29 cellular contexts compared by ENCODE assay signal in the genomic region with DNA sequence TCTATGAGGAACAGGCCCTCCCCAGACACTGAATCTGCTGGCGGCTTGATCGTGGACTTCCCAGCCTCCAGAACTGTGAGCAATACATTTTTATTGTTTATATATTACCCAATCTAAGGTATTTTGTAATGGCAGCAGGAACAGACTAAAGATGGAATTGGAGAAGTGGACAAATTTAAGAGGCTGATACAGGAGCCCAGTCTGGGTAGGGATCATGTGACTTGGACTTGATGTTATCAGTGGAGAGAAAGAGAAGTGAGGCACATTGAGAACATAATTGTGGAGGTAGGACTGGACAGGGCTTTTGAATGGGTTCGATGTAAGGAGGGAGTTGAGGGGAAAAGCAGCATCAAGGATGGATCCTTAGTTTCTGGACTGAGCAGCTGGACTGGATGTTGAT.
DNase-seq lines count a peak whose midpoint lies in the region; ATAC-seq, FAIRE-seq and TF ChIP-seq lines count a peak whose summit lies in the region.
"Had no signal": no experiment of that assay in that cellular context is flagged by ENCODE, and none has a peak within 500 bp of the region (broad histone marks: within the 10 kb centered on the region; RNA-seq: fewer than 3 reads in every experiment).

No MANE protein-coding gene starts in this region.

- intact Hi-C loops in HepG2 (cut with micrococcal nuclease; ENCODE audit: unreplicated experiment), result no loop called here
- intact Hi-C loops in right lobe of liver (cut with DNase I), result no loop called here
- intact Hi-C loops in sigmoid colon (cut with DNase I), result no loop called here

- no peaks in the 10 kb centered on the region for H3K36me3 Mint-ChIP-seq in immature natural killer cell
- H3K36me3 Mint-ChIP-seq: CD14-positive monocyte, IgD-negative memory B cell had no signal

- no peak overlapping the region for H2AFZ ChIP-seq in HepG2 (ENCODE audit: low read length)

- TF ChIP-seq POLR2A in HepG2 (IDR thresholded peaks at IDR 0.05; ENCODE audit: insufficient read depth in 1 of 2, low read depth in 2 of 2, low read length in 2 of 2) (no peak), right lobe of liver (IDR thresholded peaks at IDR 0.05) (no peak), sigmoid colon (IDR thresholded peaks at IDR 0.05) (no peak)

- TF ChIP-seq EP300 in HepG2 (IDR thresholded peaks at IDR 0.05; ENCODE audit: low read depth in 2 of 2, low read length in 2 of 2) (no peak), HepG2 (CRISPR knock-in tag; IDR thresholded peaks at IDR 0.05; ENCODE audit: borderline replicate concordance) (no peak), sigmoid colon (IDR thresholded peaks at IDR 0.05) (no peak)

- H3K27me3 Mint-ChIP-seq in immature natural killer cell (ENCODE audit: low read depth in 3 of 3), result peaks cover 0 to 16% (median 11%) of the 10 kb centered on the region in 3 donors

- in situ Hi-C loops in HepG2 (cut with HindIII; ENCODE audit: extremely low pct_ligation_motif_present, low pct_unique_long_range_greater_than_20kb), result no loop called here

- H3K4me3 ChIP-seq in HepG2 (replicated peaks in 1 of 3; ENCODE audit: insufficient read depth in 1 of 3, low read depth in 2 of 3, low read length in 3 of 3) (no peak overlapping the region), right lobe of liver (no peak overlapping the region), sigmoid colon (no peak overlapping the region)

- H3K4me3 Mint-ChIP-seq in immature natural killer cell, result no peak overlapping the region
- H3K4me3 Mint-ChIP-seq: B cell, CD14-positive monocyte, IgD-negative memory B cell had no signal

- H3K9me3 Mint-ChIP-seq in immature natural killer cell, result no peaks in the 10 kb centered on the region

- H3K4me1 Mint-ChIP-seq in immature natural killer cell, result no peaks in the 10 kb centered on the region

- CTCF ChIA-PET in HepG2 (lab: Yijun Ruan, JAX; ENCODE audit: low intra/inter-chr PET ratio, low total read pairs), result no interaction called here

- no peak overlapping the region for H3K27ac Mint-ChIP-seq in immature natural killer cell
- H3K27ac Mint-ChIP-seq: B cell had no signal

- H3K4me2 ChIP-seq in HepG2 (ENCODE audit: low read depth, low read length), result no peak overlapping the region

- TF ChIP-seq CTCF in HepG2 (CRISPR knock-in tag; IDR thresholded peaks at IDR 0.05) (no peak), right lobe of liver (IDR thresholded peaks at IDR 0.05) (no peak), sigmoid colon (IDR thresholded peaks at IDR 0.05) (no peak)

- ATAC-seq in HepG2, result no peak
- ATAC-seq in right lobe of liver, result no peak
- ATAC-seq: SK-N-SH treated with all-trans-retinoic acid at 6 μM for 48 hours had no signal

- H3K9ac ChIP-seq in HepG2 (ENCODE audit: insufficient read depth, low read depth, low read length), result no peak overlapping the region

- H3K27me3 ChIP-seq in HepG2 (ENCODE audit: control insufficient read depth in 1 of 2, insufficient read depth in 2 of 2, low read length in 2 of 2) (peaks cover 0 to 15% of the 10 kb centered on the region in 2 experiments; a peak in 2 of 5 replicates), right lobe of liver (no peaks in the 10 kb centered on the region), sigmoid colon (peaks cover 0 to 20% (median 5%) of the 10 kb centered on the region in 3 donors)

- no peak for DNase-seq in HepG2 (ENCODE audit: low spot score)
- no peak for DNase-seq in right lobe of liver
- DNase-seq in NOMO-1 (lab: John Stamatoyannopoulos, UW; ENCODE audit: unreplicated experiment in 2 of 2), result peak; percentile 41 to 68
- peak; percentile 92 for DNase-seq in SIG-M5 treated with dmso at 0.1 percent for 504 hours (lab: John Stamatoyannopoulos, UW; ENCODE audit: unreplicated experiment)
- no peak for DNase-seq in HuH-7 (ENCODE audit: low spot score)
- DNase-seq in sigmoid colon, result no peak
- no peak for DNase-seq in stimulated activated CD4-positive, alpha-beta T cell treated with anti-CD3 and anti-CD28 coated beads, Interleukin-2, amount 100 ng/mL, for 48 hours
- no peak for DNase-seq in immature natural killer cell
- DNase-seq: COR-L47, DMS 273 treated with DMSO at 0.1 percent for 48 hours, GOT3, HCEC 1CT, Kasumi-1, MM.1S, NCI-H1694, NCI-H2081, NCI-H2171, NCI-H345, NCI-H524, NCI-H82, SHP77 treated with DMSO at 0.1 percent for 48 hours, T-helper 1 cell had no signal

- H3K36me3 ChIP-seq in HepG2 (replicated peaks in 1 of 2; ENCODE audit: control insufficient read depth in 1 of 2, insufficient read depth in 2 of 2, low read length in 2 of 2), result no peaks in the 10 kb centered on the region
- H3K36me3 ChIP-seq in right lobe of liver, result no peaks in the 10 kb centered on the region
- H3K36me3 ChIP-seq in sigmoid colon, result no peaks in the 10 kb centered on the region

- H3K4me1 ChIP-seq in HepG2 (ENCODE audit: insufficient read depth, low read length) (no peaks in the 10 kb centered on the region), right lobe of liver (no peaks in the 10 kb centered on the region), sigmoid colon (peaks cover 0 to 4% (median 3%) of the 10 kb centered on the region in 4 donors)

- POLR2A ChIA-PET in HepG2 (lab: Yijun Ruan, JAX), result no interaction called here

- H3K9me3 ChIP-seq in HepG2 (ENCODE audit: low read length), result no peaks in the 10 kb centered on the region
- H3K9me3 ChIP-seq in right lobe of liver, result no peaks in the 10 kb centered on the region
- H3K9me3 ChIP-seq in sigmoid colon, result no peaks in the 10 kb centered on the region

- WGBS in HepG2 (ENCODE audit: low lambda C conversion rate), result 7% methylated on average over 3 of the region's 3 CpGs
- WGBS in right lobe of liver (ENCODE audit: insufficient coverage, low coverage, low lambda C conversion rate, missing lambda C conversion rate), result 73% methylated on average over 3 of the region's 3 CpGs
- WGBS in sigmoid colon, 2 donors, result 84 to 85% methylated on average over 3 of the region's 3 CpGs

- no TSS peak for BruUV-seq in HepG2 (replicated peaks; lab: Mats Ljungman, UMichigan)

- peaks cover 2% of the 10 kb centered on the region; the same call in 1 of the 2 replicates for H4K20me1 ChIP-seq in HepG2 (ENCODE audit: insufficient read depth, low read length)

- no peak for TF ChIP-seq RAD21 in HepG2 (CRISPR knock-in tag; IDR thresholded peaks at IDR 0.05)

- FAIRE-seq in HepG2 (lab: Jason Lieb, UNC), result no peak
- FAIRE-seq: GM19239, HTR-8/SVneo had no signal

- H3K79me2 ChIP-seq in HepG2 (ENCODE audit: insufficient read depth, low read length), result no peaks in the 10 kb centered on the region

- H3K27ac ChIP-seq in HepG2 (ENCODE audit: extremely low read length, insufficient read depth, low read length) (no peak overlapping the region), right lobe of liver (no peak overlapping the region), sigmoid colon (no peak overlapping the region)
- H3K27ac ChIP-seq: RWPE1 had no signal

TF ChIP-seq in HepG2, 621 proteins besides CTCF, POLR2A, EP300 and RAD21:
- TF ChIP-seq RAD51 (IDR thresholded peaks at IDR 0.05; ENCODE audit: borderline replicate concordance) (peak; percentile 9; the same call in 1 of the 2 replicates), HNRNPH1 (optimal IDR thresholded peaks at IDR 0.05; ENCODE audit: low read depth, low read length) (no peak)

Comparison
In these comparisons a context has a peak if more than half of its experiments do, and no peak if none do; other contexts are left out.
1. DNase-seq: peak in NOMO-1 (2 of 2) and SIG-M5 treated with dmso at 0.1 percent for 504 hours (single experiment); none in HepG2 (single experiment), right lobe of liver (0 of 3), HuH-7 (single experiment), sigmoid colon (single experiment), stimulated activated CD4-positive, alpha-beta T cell treated with anti-CD3 and anti-CD28 coated beads, Interleukin-2, amount 100 ng/mL, for 48 hours (0 of 2) and immature natural killer cell (0 of 3).